In the genomic region with DNA sequence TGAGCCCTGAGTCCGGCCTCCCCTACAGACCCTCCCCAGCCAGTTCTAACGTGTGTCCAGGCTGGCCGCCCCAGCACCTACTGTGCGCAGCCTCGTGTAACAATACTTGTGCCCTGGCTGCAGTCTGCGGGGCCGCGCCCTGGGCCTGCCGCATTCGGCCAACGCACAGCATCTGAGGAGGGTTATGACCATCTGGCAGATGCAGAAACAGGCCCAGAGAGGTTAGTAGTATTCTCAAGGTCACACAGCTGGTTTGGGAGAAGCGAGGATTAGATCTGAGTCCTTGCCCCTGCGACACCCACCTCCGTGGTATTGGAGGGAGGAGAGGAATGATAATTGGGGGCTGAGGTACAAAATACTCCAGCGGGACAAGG, we compare ENCODE assay signal across 7 cellular contexts. TPM values are rescaled to one million over a fixed set of nuclear protein-coding genes. Genes with fewer than 3 reads are reported as not detected.
A peak's percentile ranks its signal among the peaks of the same experiment; 100 is the strongest.
DNase-seq lines count a peak whose midpoint lies in the region; ATAC-seq and TF ChIP-seq lines count a peak whose summit lies in the region.

No MANE protein-coding gene starts in this region.

- TF ChIP-seq CTCF in heart right ventricle (IDR thresholded peaks at IDR 0.05) = no peak
- peak in 1 of 5 experiments; percentile 11 for TF ChIP-seq CTCF in gastrocnemius medialis (IDR thresholded peaks at IDR 0.05 in 4 of 5, conservative IDR thresholded peaks at IDR 0.05 in 1 of 5)

- H3K27me3 ChIP-seq in heart right ventricle (no peaks in the 10 kb centered on the region), gastrocnemius medialis (no peaks in the 10 kb centered on the region)

- H3K4me3 ChIP-seq in heart right ventricle (peak overlapping the region; percentile 77 to 99 (median 95)), gastrocnemius medialis (peak overlapping the region; percentile 77 to 97 (median 93))

- POLR2A ChIA-PET in activated CD4-positive, alpha-beta memory T cell treated with anti-CD3 and anti-CD28 coated beads, Interleukin-2, amount 10 ng/mL, durations not matched to agents 7 days and 5 days (lab: Charles Lee) = interaction anchor here (0.9 to 2.1 kb wide), 6 partner anchors 9 to 131 kb away, joined by 3 to 11 read pairs (median 6); a partner anchor contains a TSS

- peaks cover 13 to 80% (median 55%) of the 10 kb centered on the region in 9 donors for H3K4me1 ChIP-seq in heart right ventricle
- peaks cover 16 to 28% of the 10 kb centered on the region in 2 donors for H3K4me1 ChIP-seq in gastrocnemius medialis

- H3K36me3 ChIP-seq in heart right ventricle (peaks cover 0 to 5% (median 0%) of the 10 kb centered on the region in 9 donors), gastrocnemius medialis (no peaks in the 10 kb centered on the region)

- CTCF ChIA-PET in activated CD4-positive, alpha-beta memory T cell treated with anti-CD3 and anti-CD28 coated beads, Interleukin-2, amount 10 ng/mL, durations not matched to agents 7 days and 5 days (lab: Charles Lee) = interaction anchor here (1.5 to 3.7 kb wide), 4 partner anchors 8 to 116 kb away, joined by 6 to 16 read pairs (median 13); a partner anchor contains a TSS

- in situ Hi-C loops in gastrocnemius medialis (cut with MboI; ENCODE audit: low sequenced_read_pairs in 4 of 4) = loop anchor here in 2 of 4 donors (10.0 kb wide), 2 partner anchors 125 to 135 kb away; a partner anchor contains a TSS

- no peaks in the 10 kb centered on the region for H3K9me3 Mint-ChIP-seq in activated CD4-positive, alpha-beta memory T cell treated with anti-CD3 and anti-CD28 coated beads, Interleukin-2, amount 10 ng/mL, durations not matched to agents 7 days and 5 days

- TF ChIP-seq POLR2A in gastrocnemius medialis (IDR thresholded peaks at IDR 0.05) = no peak

- no peak for DNase-seq in activated CD4-positive, alpha-beta memory T cell treated with anti-CD3 and anti-CD28 coated beads, Interleukin-2, amount 10 ng/mL, durations not matched to agents 7 days and 5 days
- no peak for DNase-seq in heart right ventricle
- DNase-seq in gastrocnemius medialis = no peak
- DNase-seq in mesenteric fat pad (ENCODE audit: low spot score) = no peak

- H3K4me3 Mint-ChIP-seq in activated CD4-positive, alpha-beta memory T cell treated with anti-CD3 and anti-CD28 coated beads, Interleukin-2, amount 10 ng/mL, durations not matched to agents 7 days and 5 days = peak overlapping the region; percentile 56

- H3K27ac ChIP-seq in heart right ventricle (peak overlapping the region; percentile 94 to 100 (median 98)), gastrocnemius medialis (peak overlapping the region; percentile 91 to 99 (median 93))

- H3K9me3 ChIP-seq in heart right ventricle (no peaks in the 10 kb centered on the region), gastrocnemius medialis (no peaks in the 10 kb centered on the region)

- H3K27me3 Mint-ChIP-seq in activated CD4-positive, alpha-beta memory T cell treated with anti-CD3 and anti-CD28 coated beads, Interleukin-2, amount 10 ng/mL, durations not matched to agents 7 days and 5 days = peaks cover 48% of the 10 kb centered on the region

- intact Hi-C loops in heart right ventricle (cut with DNase I) = loop anchor here in 3 of 10 donors (10.0 kb wide), 2 partner anchors 315 to 405 kb away; a partner anchor contains a TSS
- intact Hi-C loops in gastrocnemius medialis (cut with DNase I; ENCODE audit: low total_unique reads) = loop anchor here (10.0 kb wide), 1 partner anchor 275 kb away; a partner anchor contains a TSS

- ATAC-seq in HG02642 (IDR thresholded peaks at IDR 0.05; ENCODE audit: poor library complexity, unreplicated experiment) (peak; percentile 5), heart right ventricle (peak; percentile 2 to 42 (median 14)), gastrocnemius medialis (peak; percentile 33 to 35), GM19395 (IDR thresholded peaks at IDR 0.05; ENCODE audit: unreplicated experiment) (no peak), HG03095 (IDR thresholded peaks at IDR 0.05; ENCODE audit: unreplicated experiment) (no peak)

- H3K36me3 Mint-ChIP-seq in activated CD4-positive, alpha-beta memory T cell treated with anti-CD3 and anti-CD28 coated beads, Interleukin-2, amount 10 ng/mL, durations not matched to agents 7 days and 5 days (ENCODE audit: low read depth) = no peaks in the 10 kb centered on the region

- peaks cover 16% of the 10 kb centered on the region for H3K4me1 Mint-ChIP-seq in activated CD4-positive, alpha-beta memory T cell treated with anti-CD3 and anti-CD28 coated beads, Interleukin-2, amount 10 ng/mL, durations not matched to agents 7 days and 5 days

- no peak overlapping the region for H3K27ac Mint-ChIP-seq in activated CD4-positive, alpha-beta memory T cell treated with anti-CD3 and anti-CD28 coated beads, Interleukin-2, amount 10 ng/mL, durations not matched to agents 7 days and 5 days

- 4% methylated on average over 15 of the region's 15 CpGs for WGBS in heart right ventricle, 2 donors

RNA-seq across cellular contexts. Expression of a gene that starts 1.0 kb away (rescaled TPM):
- 10 to 100 TPM; 24.6 to 32.7 TPM for total RNA-seq in activated CD4-positive, alpha-beta memory T cell treated with anti-CD3 and anti-CD28 coated beads, Interleukin-2, amount 10 ng/mL, durations not matched to agents 7 days and 5 days
- 10 to 100 TPM; 45.9 to 86.1 (median 73.8) TPM for total RNA-seq in heart right ventricle
- polyA plus RNA-seq in heart right ventricle = 10 to 100 TPM; 40.0 to 66.9 TPM
- total RNA-seq in gastrocnemius medialis = 10 to 100 TPM; 10.6 to 65.4 (median 25.1) TPM
- total RNA-seq in mesenteric fat pad = 107 TPM

RNA-seq across cellular contexts. Expression of a gene that starts 32.7 kb away (rescaled TPM):
- total RNA-seq in activated CD4-positive, alpha-beta memory T cell treated with anti-CD3 and anti-CD28 coated beads, Interleukin-2, amount 10 ng/mL, durations not matched to agents 7 days and 5 days = 10 to 100 TPM; 74.9 to 76.9 TPM
- total RNA-seq in heart right ventricle (10 to 100 TPM; 20.5 to 31.0 (median 24.8) TPM), gastrocnemius medialis (10 to 100 TPM; 25.9 to 35.9 (median 30.3) TPM), mesenteric fat pad (26.2 TPM)
- polyA plus RNA-seq in heart right ventricle = 10 to 100 TPM; 11.9 to 20.7 TPM

RNA-seq across cellular contexts. Expression of a gene that starts 46.3 kb away (rescaled TPM):
- total RNA-seq in activated CD4-positive, alpha-beta memory T cell treated with anti-CD3 and anti-CD28 coated beads, Interleukin-2, amount 10 ng/mL, durations not matched to agents 7 days and 5 days = not detected
- not detected for total RNA-seq in heart right ventricle
- under 1 TPM in 1 of 2 donors, not detected in 1; 0.10 TPM for polyA plus RNA-seq in heart right ventricle
- total RNA-seq in gastrocnemius medialis = not detected
- total RNA-seq in mesenteric fat pad = not detected

RNA-seq across cellular contexts. Expression of a gene that starts 48.7 kb away (rescaled TPM):
- total RNA-seq in activated CD4-positive, alpha-beta memory T cell treated with anti-CD3 and anti-CD28 coated beads, Interleukin-2, amount 10 ng/mL, durations not matched to agents 7 days and 5 days = 10 to 100 TPM; 52.8 to 59.5 TPM
- total RNA-seq in heart right ventricle (10 to 100 TPM; 57.4 to 84.7 (median 67.5) TPM), gastrocnemius medialis (100 to 1,000 TPM; 117 to 211 (median 157) TPM), mesenteric fat pad (89.5 TPM)
- 10 to 100 TPM; 12.8 to 73.3 TPM for polyA plus RNA-seq in heart right ventricle

Comparison
In these comparisons a context has a peak if more than half of its experiments do, and no peak if none do; other contexts are left out.
1. ATAC-seq: peak in HG02642 (single experiment), heart right ventricle (8 of 8) and gastrocnemius medialis (2 of 2); none in GM19395 (single experiment) and HG03095 (single experiment).